ENCODE assay signal across 8 cellular contexts in genomic region chr1:33348194-33348593, GRCh38. TPM values are rescaled to one million over a fixed set of nuclear protein-coding genes. Genes with fewer than 3 reads are reported as not detected.
DNase-seq lines count a peak whose midpoint lies in the region; ATAC-seq and TF ChIP-seq lines count a peak whose summit lies in the region.

No MANE protein-coding gene starts in this region.

- H3K9me3 ChIP-seq in BLaER1: no peaks in the 10 kb centered on the region
- H3K9me3 ChIP-seq in MG63: no peaks in the 10 kb centered on the region
- H3K9me3 ChIP-seq in neural cell (ENCODE audit: low read length): no peaks in the 10 kb centered on the region

- ATAC-seq in GM18519 (IDR thresholded peaks at IDR 0.05; ENCODE audit: low FRiP score, unreplicated experiment): no peak

- no peak for TF ChIP-seq CTCF in coronary artery (IDR thresholded peaks at IDR 0.05)
- no peak for TF ChIP-seq CTCF in neural cell (IDR thresholded peaks at IDR 0.05; ENCODE audit: poor library complexity, severe bottlenecking)

- peak overlapping the region; percentile 99 for H3K27ac ChIP-seq in BLaER1
- H3K27ac ChIP-seq in coronary artery: peak overlapping the region; percentile 99
- H3K27ac ChIP-seq in neural cell (ENCODE audit: low read length): peak overlapping the region; percentile 85

- TF ChIP-seq EP300 in neural cell (conservative IDR thresholded peaks at IDR 0.05; ENCODE audit: poor library complexity, severe bottlenecking): no peak

- no peak overlapping the region for H2AFZ ChIP-seq in neural cell (ENCODE audit: low read depth, low read length)

- no peaks in the 10 kb centered on the region for H3K27me3 ChIP-seq in BLaER1
- H3K27me3 ChIP-seq in MG63: no peaks in the 10 kb centered on the region
- H3K27me3 ChIP-seq in neural cell (ENCODE audit: insufficient read depth, low read depth, low read length): no peaks in the 10 kb centered on the region

- H3K4me2 ChIP-seq in BLaER1: peak overlapping the region; percentile 96
- peak overlapping the region; percentile 95 for H3K4me2 ChIP-seq in neural cell (ENCODE audit: low read length)

- DNase-seq in MG63: peak; percentile 16
- peak; percentile 66 for DNase-seq in coronary artery (ENCODE audit: low spot score)
- no peak for DNase-seq in stimulated activated CD4-positive, alpha-beta T cell treated with anti-CD3 and anti-CD28 coated beads, Interleukin-4, amount 100 ng/mL, for 4 hours
- no peak for DNase-seq in COR-L47 (lab: John Stamatoyannopoulos, UW)
- no peak for DNase-seq in germinal center (ENCODE audit: low spot score)

- H3K9ac ChIP-seq in BLaER1 (peak overlapping the region; percentile 98), neural cell (ENCODE audit: low read length) (peak overlapping the region; percentile 84)

- H4K20me1 ChIP-seq in BLaER1 (peaks cover 63% of the 10 kb centered on the region), neural cell (ENCODE audit: insufficient read depth) (peaks cover 6% of the 10 kb centered on the region)

- H3K36me3 ChIP-seq in BLaER1 (peaks cover 20% of the 10 kb centered on the region), MG63 (peaks cover 36% of the 10 kb centered on the region), neural cell (ENCODE audit: insufficient read depth, low read length) (peaks cover 9% of the 10 kb centered on the region)

- H3K4me1 ChIP-seq in BLaER1: peaks cover 72% of the 10 kb centered on the region

- no peak for TF ChIP-seq RAD21 in neural cell (conservative IDR thresholded peaks at IDR 0.05)

- no peaks in the 10 kb centered on the region for H3K9me2 ChIP-seq in neural cell (ENCODE audit: insufficient read depth, low read length)

- H3K4me3 ChIP-seq in BLaER1 (peak overlapping the region; percentile 95), MG63 (peak overlapping the region; percentile 79), coronary artery (peak overlapping the region; percentile 86), neural cell (ENCODE audit: low read length) (peak overlapping the region; percentile 86)

- H3F3A ChIP-seq in neural cell (ENCODE audit: insufficient read depth, low read length, poor library complexity, severe bottlenecking): no peaks in the 10 kb centered on the region

- H3K79me2 ChIP-seq in neural cell (replicated peaks; ENCODE audit: insufficient read depth, low read length): peaks cover 70% of the 10 kb centered on the region

TF ChIP-seq in neural cell, 6 proteins besides CTCF, POLR2A, EP300 and RAD21:
- TF ChIP-seq TAF1 (IDR thresholded peaks at IDR 0.05; ENCODE audit: low read depth) (no peak), EZH2 (IDR thresholded peaks at IDR 0.05; ENCODE audit: borderline replicate concordance, insufficient read depth, low read length, poor library complexity, severe bottlenecking) (no peak), REST (IDR thresholded peaks at IDR 0.05; ENCODE audit: borderline replicate concordance) (no peak), MXI1 (conservative IDR thresholded peaks at IDR 0.05; ENCODE audit: poor library complexity, severe bottlenecking) (no peak), POLR2AphosphoS5 (IDR thresholded peaks at IDR 0.05) (no peak), SMC3 (conservative IDR thresholded peaks at IDR 0.05; ENCODE audit: poor library complexity) (no peak)

RNA-seq across cellular contexts. Expression of gene A3GALT2, which starts 27.3 kb away (rescaled TPM):
- not detected in 2 replicates for total RNA-seq in MG63 (2014; rRNA removed; shearing (Covaris generic); ENCODE audit: low replicate concordance)
- polyA plus RNA-seq in neural cell: 0.35 TPM in 1 of 2 replicates, not detected in the other
- polyA minus RNA-seq in neural cell: not detected in 2 replicates

Comparison
In these comparisons a context has a peak if more than half of its experiments do, and no peak if none do; other contexts are left out.
1. DNase-seq: peak in MG63 (single experiment) and coronary artery (single experiment); none in stimulated activated CD4-positive, alpha-beta T cell treated with anti-CD3 and anti-CD28 coated beads, Interleukin-4, amount 100 ng/mL, for 4 hours (0 of 2), COR-L47 (single experiment) and germinal center (single experiment).
2. Peak in every context shown above with its lines, with median percentiles within 50 percentile points of each other: H3K27ac ChIP-seq and H3K4me3 ChIP-seq.